ENCODE assay signal across 29 cellular contexts in the genomic region with DNA sequence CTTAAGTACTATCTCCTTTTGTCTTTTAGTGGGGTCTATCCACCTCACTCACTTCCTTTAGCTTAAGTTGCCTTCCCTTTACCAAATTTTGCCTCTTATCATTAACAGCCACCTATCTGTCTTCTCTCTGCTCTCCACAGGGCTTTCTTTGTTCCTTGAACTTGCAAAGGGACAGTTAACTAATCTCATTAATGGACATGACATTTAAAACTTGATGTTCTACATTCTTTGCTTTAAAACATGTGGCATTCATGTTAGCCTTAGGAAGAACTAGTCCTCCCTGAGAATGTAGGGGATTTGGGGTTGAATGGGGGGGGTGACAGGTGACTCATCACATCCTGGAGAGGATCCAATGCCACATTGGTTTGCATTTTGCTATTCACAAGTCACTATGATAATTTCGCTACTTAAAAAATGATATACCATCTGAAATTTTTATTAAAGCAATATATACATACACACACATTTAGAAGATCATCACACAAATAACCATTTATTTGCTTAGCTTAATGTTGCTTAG. TPM values are rescaled to one million over a fixed set of nuclear protein-coding genes. Genes with fewer than 3 reads are reported as not detected.
DNase-seq lines count a peak whose midpoint lies in the region; ATAC-seq and TF ChIP-seq lines count a peak whose summit lies in the region.
"Had no signal": no experiment of that assay in that cellular context is flagged by ENCODE, and none has a peak within 500 bp of the region (broad histone marks: within the 10 kb centered on the region; RNA-seq: fewer than 3 reads in every experiment).

No MANE protein-coding gene starts in this region.

- CTCF ChIA-PET in WTC11 (lab: Charles Lee), result no interaction called here

- intact Hi-C loops in lower leg skin (cut with DNase I; ENCODE audit: low total_unique reads), result no loop called here

- H3K9me3 Mint-ChIP-seq in WTC11, result no peaks in the 10 kb centered on the region
- H3K9me3 Mint-ChIP-seq: activated T-cell treated with anti-CD3 and anti-CD28 coated beads, Interleukin-2, amount 50 U/mL, for 72 hours; brain; HFFc6; nephron; T-helper 2 cell treated with Interferon-gamma antibody and Interleukin-4, amounts not matched to agents 5 μg/mL and 100 μg/mL, for 36 hours had no signal

- 68 to 78% methylated on average over 1 of the region's 1 CpG for WGBS in lower leg skin, 2 donors

- TF ChIP-seq CTCF in WTC11 (IDR thresholded peaks at IDR 0.05), result no peak
- TF ChIP-seq CTCF in lower leg skin (IDR thresholded peaks at IDR 0.05), result no peak

- no peak overlapping the region for H3K4me3 Mint-ChIP-seq in WTC11
- H3K4me3 Mint-ChIP-seq: activated CD8-positive, alpha-beta memory T cell treated with anti-CD3 and anti-CD28 coated beads, Interleukin-2, amount 10 ng/mL, durations not matched to agents 7 days and 5 days; activated T-cell treated with anti-CD3 and anti-CD28 coated beads, Interleukin-2, amount 50 U/mL, for 72 hours; B cell; brain; HFFc6; nephron; T-helper 2 cell treated with Interferon-gamma antibody and Interleukin-4, amounts not matched to agents 5 μg/mL and 100 μg/mL, for 36 hours had no signal

- H3K36me3 Mint-ChIP-seq in WTC11, result no peaks in the 10 kb centered on the region
- H3K36me3 Mint-ChIP-seq: activated CD8-positive, alpha-beta memory T cell treated with anti-CD3 and anti-CD28 coated beads, Interleukin-2, amount 10 ng/mL, durations not matched to agents 7 days and 5 days; brain had no signal

- no peak for TF ChIP-seq POLR2A in lower leg skin (IDR thresholded peaks at IDR 0.05)

- peak overlapping the region; percentile 57; the same call in 1 of the 2 replicates for H3K27ac Mint-ChIP-seq in WTC11
- H3K27ac Mint-ChIP-seq: activated CD8-positive, alpha-beta memory T cell treated with anti-CD3 and anti-CD28 coated beads, Interleukin-2, amount 10 ng/mL, durations not matched to agents 7 days and 5 days; activated T-cell treated with anti-CD3 and anti-CD28 coated beads, Interleukin-2, amount 50 U/mL, for 72 hours; B cell; brain; HFFc6; nephron; T-helper 2 cell treated with Interferon-gamma antibody and Interleukin-4, amounts not matched to agents 5 μg/mL and 100 μg/mL, for 36 hours had no signal

- H3K27me3 Mint-ChIP-seq in WTC11 (ENCODE audit: low read depth), result no peaks in the 10 kb centered on the region
- H3K27me3 Mint-ChIP-seq: activated CD8-positive, alpha-beta memory T cell treated with anti-CD3 and anti-CD28 coated beads, Interleukin-2, amount 10 ng/mL, durations not matched to agents 7 days and 5 days; B cell had no signal

- no peak for ATAC-seq in WTC11
- ATAC-seq: activated CD8-positive, alpha-beta memory T cell treated with anti-CD3 and anti-CD28 coated beads, Interleukin-2, amount 10 ng/mL, durations not matched to agents 7 days and 5 days; activated T-cell treated with anti-CD3 and anti-CD28 coated beads, Interleukin-2, amount 50 U/mL, for 72 hours; lower lobe of right lung; mucosa of descending colon; Right ventricle myocardium inferior had no signal

- H3K4me1 Mint-ChIP-seq in WTC11, result peaks cover 8% of the 10 kb centered on the region
- H3K4me1 Mint-ChIP-seq: activated CD8-positive, alpha-beta memory T cell treated with anti-CD3 and anti-CD28 coated beads, Interleukin-2, amount 10 ng/mL, durations not matched to agents 7 days and 5 days; B cell; brain; nephron had no signal

- DNase-seq in COLO829 (ENCODE audit: low spot score) (peak; percentile 66), LHCN-M2 (ENCODE audit: low read depth) (peak; percentile 24), WTC11 (ENCODE audit: low spot score) (no peak), islet precursor cell (peak; percentile 77), GDM1 (lab: John Stamatoyannopoulos, UW) (no peak), lower leg skin (ENCODE audit: low spot score in 2 of 2) (no peak)
- DNase-seq in activated CD8-positive, alpha-beta memory T cell treated with anti-CD3 and anti-CD28 coated beads, Interleukin-2, amount 50 U/mL, for 4 hours, result no peak
- DNase-seq in stimulated activated CD4-positive, alpha-beta T cell treated with anti-CD3 and anti-CD28 coated beads, Interleukin-1b, Interleukin-23, amount 100 ng/mL, for 48 hours, result no peak
- DNase-seq: activated CD4-positive, alpha-beta T cell treated with anti-CD3 and anti-CD28 coated beads, Interleukin-2, amount 50 U/mL, for 1 hour; activated CD8-positive, alpha-beta memory T cell treated with anti-CD3 and anti-CD28 coated beads, Interleukin-2, amount 10 ng/mL, durations not matched to agents 7 days and 5 days; activated naive CD4-positive, alpha-beta T cell treated with Interleukin-2 at 50 U/mL for 16 hours; activated T-cell treated with anti-CD3 and anti-CD28 coated beads, Interleukin-2, amount 50 U/mL, for 72 hours; DMS79 treated with DMSO at 0.1 percent for 48 hours; HFFc6; lower lobe of right lung; mucosa of descending colon; NCI-H1048; NCI-H187 treated with DMSO at 0.1 percent for 48 hours; NCI-H345; NCI-H774; stimulated activated CD8-positive, alpha-beta memory T cell treated with anti-CD3 and anti-CD28 coated beads, Interleukin-4, amount 100 ng/mL, for 48 hours; stomach; WERI-Rb-1 had no signal

- no peak overlapping the region for H3K4me3 ChIP-seq in lower leg skin (ENCODE audit: low read depth, poor library complexity, severe bottlenecking)
- H3K4me3 ChIP-seq: lower lobe of right lung, mucosa of descending colon, stomach, tibial nerve had no signal

- POLR2A ChIA-PET in WTC11 (lab: Charles Lee), result no interaction called here

TF ChIP-seq in WTC11, 78 proteins besides CTCF, POLR2A, EP300 and RAD21 (continues in another document):
- TF ChIP-seq, protein P1, sequence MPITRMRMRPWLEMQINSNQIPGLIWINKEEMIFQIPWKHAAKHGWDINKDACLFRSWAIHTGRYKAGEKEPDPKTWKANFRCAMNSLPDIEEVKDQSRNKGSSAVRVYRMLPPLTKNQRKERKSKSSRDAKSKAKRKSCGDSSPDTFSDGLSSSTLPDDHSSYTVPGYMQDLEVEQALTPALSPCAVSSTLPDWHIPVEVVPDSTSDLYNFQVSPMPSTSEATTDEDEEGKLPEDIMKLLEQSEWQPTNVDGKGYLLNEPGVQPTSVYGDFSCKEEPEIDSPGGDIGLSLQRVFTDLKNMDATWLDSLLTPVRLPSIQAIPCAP (CRISPR knock-in tag; IDR thresholded peaks at IDR 0.05), result no peak
- TF ChIP-seq, protein P2, sequence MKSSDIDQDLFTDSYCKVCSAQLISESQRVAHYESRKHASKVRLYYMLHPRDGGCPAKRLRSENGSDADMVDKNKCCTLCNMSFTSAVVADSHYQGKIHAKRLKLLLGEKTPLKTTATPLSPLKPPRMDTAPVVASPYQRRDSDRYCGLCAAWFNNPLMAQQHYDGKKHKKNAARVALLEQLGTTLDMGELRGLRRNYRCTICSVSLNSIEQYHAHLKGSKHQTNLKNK (CRISPR knock-in tag; IDR thresholded peaks at IDR 0.05), result no peak
- TF ChIP-seq NR1H2 (CRISPR knock-in tag; IDR thresholded peaks at IDR 0.05) (no peak), ZNF138 (CRISPR knock-in tag; conservative IDR thresholded peaks at IDR 0.05) (no peak)
- TF ChIP-seq, protein P3, sequence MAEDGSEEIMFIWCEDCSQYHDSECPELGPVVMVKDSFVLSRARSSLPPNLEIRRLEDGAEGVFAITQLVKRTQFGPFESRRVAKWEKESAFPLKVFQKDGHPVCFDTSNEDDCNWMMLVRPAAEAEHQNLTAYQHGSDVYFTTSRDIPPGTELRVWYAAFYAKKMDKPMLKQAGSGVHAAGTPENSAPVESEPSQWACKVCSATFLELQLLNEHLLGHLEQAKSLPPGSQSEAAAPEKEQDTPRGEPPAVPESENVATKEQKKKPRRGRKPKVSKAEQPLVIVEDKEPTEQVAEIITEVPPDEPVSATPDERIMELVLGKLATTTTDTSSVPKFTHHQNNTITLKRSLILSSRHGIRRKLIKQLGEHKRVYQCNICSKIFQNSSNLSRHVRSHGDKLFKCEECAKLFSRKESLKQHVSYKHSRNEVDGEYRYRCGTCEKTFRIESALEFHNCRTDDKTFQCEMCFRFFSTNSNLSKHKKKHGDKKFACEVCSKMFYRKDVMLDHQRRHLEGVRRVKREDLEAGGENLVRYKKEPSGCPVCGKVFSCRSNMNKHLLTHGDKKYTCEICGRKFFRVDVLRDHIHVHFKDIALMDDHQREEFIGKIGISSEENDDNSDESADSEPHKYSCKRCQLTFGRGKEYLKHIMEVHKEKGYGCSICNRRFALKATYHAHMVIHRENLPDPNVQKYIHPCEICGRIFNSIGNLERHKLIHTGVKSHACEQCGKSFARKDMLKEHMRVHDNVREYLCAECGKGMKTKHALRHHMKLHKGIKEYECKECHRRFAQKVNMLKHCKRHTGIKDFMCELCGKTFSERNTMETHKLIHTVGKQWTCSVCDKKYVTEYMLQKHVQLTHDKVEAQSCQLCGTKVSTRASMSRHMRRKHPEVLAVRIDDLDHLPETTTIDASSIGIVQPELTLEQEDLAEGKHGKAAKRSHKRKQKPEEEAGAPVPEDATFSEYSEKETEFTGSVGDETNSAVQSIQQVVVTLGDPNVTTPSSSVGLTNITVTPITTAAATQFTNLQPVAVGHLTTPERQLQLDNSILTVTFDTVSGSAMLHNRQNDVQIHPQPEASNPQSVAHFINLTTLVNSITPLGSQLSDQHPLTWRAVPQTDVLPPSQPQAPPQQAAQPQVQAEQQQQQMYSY (CRISPR knock-in tag; IDR thresholded peaks at IDR 0.05), result no peak
- TF ChIP-seq, protein P4, sequence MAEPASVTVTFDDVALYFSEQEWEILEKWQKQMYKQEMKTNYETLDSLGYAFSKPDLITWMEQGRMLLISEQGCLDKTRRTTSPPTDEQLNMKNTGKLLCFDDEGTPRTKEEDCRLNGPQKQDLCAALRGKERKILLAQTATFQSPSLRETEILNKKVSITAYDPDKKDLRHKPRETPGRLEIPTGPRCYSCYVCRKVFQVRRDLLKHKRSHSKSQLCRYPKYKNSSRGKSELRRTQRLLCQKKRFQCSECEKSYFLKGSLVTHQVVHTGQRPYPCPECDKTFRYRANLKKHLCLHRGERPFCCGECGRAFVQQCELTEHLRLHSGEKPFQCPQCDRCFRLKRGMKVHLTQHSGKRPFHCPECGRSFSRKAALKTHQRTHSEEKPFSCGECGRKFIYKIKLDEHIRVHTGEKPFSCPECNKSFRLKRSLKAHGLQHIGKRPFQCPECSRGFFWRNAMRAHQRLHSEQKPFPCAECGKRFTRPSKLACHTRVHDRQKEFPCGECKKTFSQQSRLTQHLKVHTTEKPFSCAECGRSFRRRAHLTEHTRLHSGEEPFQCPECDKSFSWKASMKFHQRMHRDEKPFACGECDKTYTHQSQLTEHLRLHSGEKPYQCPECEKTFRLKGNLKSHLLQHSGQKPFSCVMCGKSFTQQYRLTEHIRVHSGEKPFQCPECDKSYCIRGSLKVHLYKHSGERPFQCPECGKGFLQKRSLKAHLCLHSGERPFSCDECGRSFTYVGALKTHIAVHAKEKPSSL (CRISPR knock-in tag; conservative IDR thresholded peaks at IDR 0.05), result no peak

RNA-seq across cellular contexts. Expression of a gene that starts 41.0 kb away (rescaled TPM):
- total RNA-seq in LHCN-M2 (2014; rRNA removed), result 2.9 and 7.4 TPM in 2 replicates
- 5.1 TPM for polyA plus RNA-seq in LHCN-M2 (2012)
- total RNA-seq in WTC11 (2021), result 6.6 to 9.1 TPM (median 8.4 TPM) in 3 replicates
- total RNA-seq in lower leg skin, result 10 to 100 TPM; 23.0 to 27.5 (median 26.7) TPM

Comparison
In these comparisons a context has a peak if more than half of its experiments do, and no peak if none do; other contexts are left out.
1. DNase-seq: peak in COLO829 (single experiment), LHCN-M2 (single experiment) and islet precursor cell (single experiment); none in WTC11 (single experiment), GDM1 (single experiment), activated CD8-positive, alpha-beta memory T cell treated with anti-CD3 and anti-CD28 coated beads, Interleukin-2, amount 50 U/mL, for 4 hours (single experiment), stimulated activated CD4-positive, alpha-beta T cell treated with anti-CD3 and anti-CD28 coated beads, Interleukin-1b, Interleukin-23, amount 100 ng/mL, for 48 hours (single experiment) and lower leg skin (0 of 2).